In genomic region chr6:1940381-1940780, GRCh38 we compare ENCODE assay signal across 15 cellular contexts.
A peak's percentile ranks its signal among the peaks of the same experiment; 100 is the strongest.
DNase-seq lines count a peak whose midpoint lies in the region; ATAC-seq and TF ChIP-seq lines count a peak whose summit lies in the region.
"Had no signal": no experiment of that assay in that cellular context is flagged by ENCODE, and none has a peak within 500 bp of the region (broad histone marks: within the 10 kb centered on the region; RNA-seq: fewer than 3 reads in every experiment).

No MANE protein-coding gene starts in this region.

- ATAC-seq in GM19043 (IDR thresholded peaks at IDR 0.05; ENCODE audit: low read depth, unreplicated experiment) (peak; percentile 92), HG02885 (IDR thresholded peaks at IDR 0.05; ENCODE audit: poor library complexity, unreplicated experiment) (peak; percentile 82), GM19324 (IDR thresholded peaks at IDR 0.05; ENCODE audit: low FRiP score, unreplicated experiment) (no peak)
- ATAC-seq: heart left ventricle, T-cell had no signal

- no peak overlapping the region for H3K4me3 ChIP-seq in astrocyte of the cerebellum (ENCODE audit: low read depth, low read length)
- H3K4me3 ChIP-seq: breast epithelium, heart left ventricle, lung, uterus had no signal

- in situ Hi-C loops in astrocyte of the cerebellum (cut with HindIII; ENCODE audit: low sequenced_read_pairs) = no loop called here

- DNase-seq in COLO668 (lab: John Stamatoyannopoulos, UW; ENCODE audit: unreplicated experiment) (peak; percentile 9), astrocyte of the cerebellum (ENCODE audit: low read depth) (peak; percentile 18), amniotic stem cell (lab: John Stamatoyannopoulos, UW) (no peak), NCI-H1417 treated with DMSO at 0.1 percent for 48 hours (lab: John Stamatoyannopoulos, UW) (no peak), dermis blood vessel endothelial cell (no peak)
- DNase-seq: activated CD4-positive, alpha-beta T cell treated with anti-CD3 and anti-CD28 coated beads for 48 hours; heart left ventricle; IMR-90; T-cell; uterus had no signal

- TF ChIP-seq CTCF in astrocyte of the cerebellum (IDR thresholded peaks at IDR 0.05; ENCODE audit: low read depth, low read length, missing control alignments) = no peak

Comparison
In these comparisons a context has a peak if more than half of its experiments do, and no peak if none do; other contexts are left out.
1. DNase-seq: peak in COLO668 (single experiment) and astrocyte of the cerebellum (single experiment); none in amniotic stem cell (single experiment), NCI-H1417 treated with DMSO at 0.1 percent for 48 hours (single experiment) and dermis blood vessel endothelial cell (single experiment).